ENCODE assay signal across 13 cellular contexts in the genomic region with DNA sequence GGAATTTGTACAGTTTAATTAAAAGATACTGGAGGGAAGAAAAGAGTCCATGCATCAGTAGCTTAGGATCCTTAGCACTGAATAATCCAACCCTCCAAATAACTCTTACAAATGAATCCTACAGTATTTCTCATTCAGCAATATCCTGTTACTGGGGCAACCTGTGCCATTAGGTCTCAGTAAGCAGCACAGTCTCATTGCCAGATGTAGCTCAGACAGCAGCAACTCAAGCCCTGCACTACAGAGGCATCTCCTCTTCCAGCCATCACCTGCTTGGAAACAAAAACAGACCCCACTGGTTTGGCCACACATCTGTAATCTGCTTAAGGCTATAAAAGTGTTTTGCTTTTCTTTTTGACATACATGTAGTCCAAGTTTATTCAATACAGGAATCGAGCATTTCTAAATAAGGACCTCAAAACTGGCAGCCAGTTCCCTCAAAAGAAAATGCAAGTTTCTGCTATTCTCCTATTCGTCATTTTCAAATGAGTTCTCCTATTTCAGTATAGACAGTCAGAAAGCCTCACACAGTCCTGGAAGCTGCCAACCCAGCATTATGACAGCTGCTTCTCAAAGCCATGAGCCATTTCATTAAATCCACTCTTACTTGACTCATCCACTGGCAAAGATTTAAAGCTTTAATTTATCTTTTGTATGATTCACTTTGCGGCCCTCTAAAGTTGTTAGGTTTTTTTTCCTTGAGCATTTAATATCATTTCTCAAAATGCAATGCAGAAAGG.
DNase-seq lines count a peak whose midpoint lies in the region; ATAC-seq, FAIRE-seq and TF ChIP-seq lines count a peak whose summit lies in the region.
"Had no signal": no experiment of that assay in that cellular context is flagged by ENCODE, and none has a peak within 500 bp of the region (broad histone marks: within the 10 kb centered on the region; RNA-seq: fewer than 3 reads in every experiment).

No MANE protein-coding gene starts in this region.

- H3K36me3 ChIP-seq in astrocyte (ENCODE audit: insufficient read depth, low read length): peaks cover 5% of the 10 kb centered on the region
- H3K36me3 ChIP-seq in keratinocyte (ENCODE audit: control insufficient read depth in 2 of 2, extremely low read depth in 1 of 2, insufficient read depth in 2 of 2, low read length in 2 of 2): peaks cover 9 to 10% of the 10 kb centered on the region in 2 experiments

- H3K4me2 ChIP-seq in astrocyte (ENCODE audit: low read length): peak overlapping the region; percentile 6
- H3K4me2 ChIP-seq in keratinocyte (ENCODE audit: control insufficient read depth, extremely low read depth, insufficient read depth, low read depth, low read length): no peak overlapping the region

- peaks cover 5% of the 10 kb centered on the region for H3K4me1 Mint-ChIP-seq in astrocyte (ENCODE audit: low read depth, unreplicated experiment)
- H3K4me1 Mint-ChIP-seq: activated B cell treated with CpG ODN at 0.5 μM for 24 hours, CD14-positive monocyte had no signal

- H2AFZ ChIP-seq in astrocyte (ENCODE audit: low read depth, low read length): no peak overlapping the region
- H2AFZ ChIP-seq in keratinocyte (ENCODE audit: control insufficient read depth, low read length): no peak overlapping the region

- DNase-seq in AG08395 (ENCODE audit: low spot score) (peak; percentile 30), HTR-8/SVneo (ENCODE audit: insufficient read length, low spot score) (peak; percentile 11), astrocyte (ENCODE audit: low read depth) (peak; percentile 62), keratinocyte (ENCODE audit: low read depth, low spot score) (no peak), posterior vena cava (ENCODE audit: low spot score) (no peak)
- DNase-seq: activated B cell treated with CpG ODN at 0.5 μM for 24 hours, mucosa of descending colon, NCI-H187 had no signal

- TF ChIP-seq CTCF in astrocyte (IDR thresholded peaks at IDR 0.05; ENCODE audit: insufficient read depth, low read depth, low read length): no peak
- TF ChIP-seq CTCF in keratinocyte (optimal IDR thresholded peaks at IDR 0.05 in 1 of 3, IDR thresholded peaks at IDR 0.05 in 1 of 3, conservative IDR thresholded peaks at IDR 0.05 in 1 of 3; ENCODE audit: extremely low read depth in 1 of 3, insufficient read depth in 2 of 3, low read length in 3 of 3): no peak

- H3K9ac ChIP-seq in astrocyte (ENCODE audit: low read length): no peak overlapping the region
- no peak overlapping the region for H3K9ac ChIP-seq in keratinocyte (ENCODE audit: control insufficient read depth, extremely low read depth, insufficient read depth, low read length)

- peaks cover 5% of the 10 kb centered on the region for H3K36me3 Mint-ChIP-seq in astrocyte (ENCODE audit: low read depth, unreplicated experiment)

- no peak overlapping the region for H3K4me3 ChIP-seq in astrocyte (ENCODE audit: insufficient read depth, low read depth, low read length)
- H3K4me3 ChIP-seq in keratinocyte (ENCODE audit: control insufficient read depth in 2 of 3, extremely low read depth in 1 of 3, insufficient read depth in 2 of 3, low read depth in 1 of 3, low read length in 3 of 3): no peak overlapping the region
- H3K4me3 ChIP-seq: mucosa of descending colon had no signal

- FAIRE-seq in HTR-8/SVneo (lab: Jason Lieb, UNC) (no peak), astrocyte (lab: Jason Lieb, UNC) (peak; percentile 37), keratinocyte (lab: Jason Lieb, UNC) (peak; percentile 67)

- dilution Hi-C loops in keratinocyte (cut with MboI; ENCODE audit: extremely low pct_ligation_motif_present, low sequenced_read_pairs): no loop called here

- intact Hi-C loops in posterior vena cava (cut with DNase I): no loop called here

- H3K9me1 ChIP-seq in keratinocyte (ENCODE audit: control insufficient read depth, extremely low read depth, insufficient read depth, low read length): no peaks in the 10 kb centered on the region

- ATAC-seq in HG02840 (IDR thresholded peaks at IDR 0.05; ENCODE audit: low FRiP score, unreplicated experiment) (no peak), GM18505 (IDR thresholded peaks at IDR 0.05; ENCODE audit: unreplicated experiment) (no peak), HG03565 (IDR thresholded peaks at IDR 0.05; ENCODE audit: unreplicated experiment) (no peak)
- ATAC-seq: mucosa of descending colon had no signal

- H3K4me1 ChIP-seq in astrocyte (ENCODE audit: insufficient read depth, low read length) (peaks cover 3% of the 10 kb centered on the region), keratinocyte (ENCODE audit: control insufficient read depth, extremely low read depth, insufficient read depth, low read length) (peaks cover 9% of the 10 kb centered on the region)

- no peaks in the 10 kb centered on the region for H3K27me3 Mint-ChIP-seq in astrocyte (ENCODE audit: low read depth, unreplicated experiment)
- H3K27me3 Mint-ChIP-seq: activated B cell treated with CpG ODN at 0.5 μM for 24 hours had no signal

- H3K27me3 ChIP-seq in astrocyte (ENCODE audit: insufficient read depth, low read length) (no peaks in the 10 kb centered on the region), keratinocyte (ENCODE audit: control insufficient read depth, extremely low read depth, insufficient read depth, low read length) (no peaks in the 10 kb centered on the region)

- peaks cover 1% of the 10 kb centered on the region for H3K9me3 Mint-ChIP-seq in astrocyte (ENCODE audit: unreplicated experiment)
- H3K9me3 Mint-ChIP-seq: activated B cell treated with CpG ODN at 0.5 μM for 24 hours, CD14-positive monocyte had no signal

- H3K9me3 ChIP-seq in astrocyte (ENCODE audit: insufficient read depth, low read depth, low read length): no peaks in the 10 kb centered on the region
- no peaks in the 10 kb centered on the region for H3K9me3 ChIP-seq in keratinocyte (ENCODE audit: control insufficient read depth, low read depth, low read length)
- H3K9me3 ChIP-seq: mucosa of descending colon had no signal

- H3K4me3 Mint-ChIP-seq in astrocyte (ENCODE audit: unreplicated experiment): no peak overlapping the region
- H3K4me3 Mint-ChIP-seq: activated B cell treated with CpG ODN at 0.5 μM for 24 hours, CD14-positive monocyte had no signal

- H3K79me2 ChIP-seq in astrocyte (ENCODE audit: insufficient read depth, low read length): peaks cover 21% of the 10 kb centered on the region
- peaks cover 56% of the 10 kb centered on the region for H3K79me2 ChIP-seq in keratinocyte (ENCODE audit: control insufficient read depth, insufficient read depth, low read length)

- no peak overlapping the region for H3K27ac ChIP-seq in astrocyte (ENCODE audit: low read depth, low read length)
- H3K27ac ChIP-seq in keratinocyte (ENCODE audit: control insufficient read depth, insufficient read depth, low read length): peak overlapping the region; percentile 13
- H3K27ac ChIP-seq: HL-60 had no signal

- no peak for TF ChIP-seq POLR2A in GM18505 (IDR thresholded peaks at IDR 0.05; ENCODE audit: borderline replicate concordance, extremely low read depth, insufficient read depth, insufficient read length)

- peaks cover 45% of the 10 kb centered on the region for H4K20me1 ChIP-seq in astrocyte (ENCODE audit: insufficient read depth, low read length)
- peaks cover 5% of the 10 kb centered on the region for H4K20me1 ChIP-seq in keratinocyte (ENCODE audit: control insufficient read depth, extremely low read depth, insufficient read depth, low read length)

- no peak overlapping the region for H3K27ac Mint-ChIP-seq in astrocyte (ENCODE audit: unreplicated experiment)
- H3K27ac Mint-ChIP-seq: activated B cell treated with CpG ODN at 0.5 μM for 24 hours had no signal

Comparison
In these comparisons a context has a peak if more than half of its experiments do, and no peak if none do; other contexts are left out.
1. DNase-seq: peak in AG08395 (single experiment), HTR-8/SVneo (single experiment) and astrocyte (single experiment); none in keratinocyte (single experiment) and posterior vena cava (single experiment).